In genomic region chrX:25156323-25156722, GRCh38 we compare ENCODE assay signal across 19 cellular contexts.
A peak's percentile ranks its signal among the peaks of the same experiment; 100 is the strongest.
DNase-seq lines count a peak whose midpoint lies in the region; ATAC-seq and TF ChIP-seq lines count a peak whose summit lies in the region.
"Had no signal": no experiment of that assay in that cellular context is flagged by ENCODE, and none has a peak within 500 bp of the region (broad histone marks: within the 10 kb centered on the region; RNA-seq: fewer than 3 reads in every experiment).

No MANE protein-coding gene starts in this region.

- H3K4me2 ChIP-seq in PC-3 (ENCODE audit: low read length) (no peak overlapping the region), hepatocyte (no peak overlapping the region)

- TF ChIP-seq CTCF in PC-3 (conservative IDR thresholded peaks at IDR 0.05; ENCODE audit: low read depth, low read length) = no peak
- TF ChIP-seq CTCF in hepatocyte (IDR thresholded peaks at IDR 0.05; ENCODE audit: poor library complexity) = no peak

- H3K79me2 ChIP-seq in PC-3 (ENCODE audit: low read length) (no peaks in the 10 kb centered on the region), hepatocyte (no peaks in the 10 kb centered on the region)

- POLR2A ChIA-PET in PC-3 (lab: Charles Lee; ENCODE audit: unreplicated experiment) = no interaction called here

- no peak overlapping the region for H2AFZ ChIP-seq in PC-3 (ENCODE audit: low read length)
- no peak overlapping the region for H2AFZ ChIP-seq in hepatocyte

- H3K36me3 ChIP-seq in PC-3 (ENCODE audit: low read depth, low read length) = no peaks in the 10 kb centered on the region
- H3K36me3 ChIP-seq in hepatocyte (replicated peaks; ENCODE audit: insufficient read depth, low read depth) = no peaks in the 10 kb centered on the region
- H3K36me3 ChIP-seq: adrenal gland, spleen had no signal

- no peaks in the 10 kb centered on the region for H3K4me1 ChIP-seq in PC-3 (ENCODE audit: insufficient read depth, low read length)
- H3K4me1 ChIP-seq in hepatocyte (ENCODE audit: insufficient read depth) = no peaks in the 10 kb centered on the region
- H3K4me1 ChIP-seq: adrenal gland, spleen had no signal

- CTCF ChIA-PET in PC-3 (lab: Charles Lee) = no interaction called here

- no peak overlapping the region for H3K9ac ChIP-seq in PC-3 (ENCODE audit: low read length)

- H3K27me3 ChIP-seq in PC-3 (ENCODE audit: low read length) (no peaks in the 10 kb centered on the region), hepatocyte (no peaks in the 10 kb centered on the region)
- H3K27me3 ChIP-seq: spleen had no signal

- intact Hi-C loops in PC-3 (cut with micrococcal nuclease) = no loop called here

- ATAC-seq in PC-3 = no peak
- no peak for ATAC-seq in HG03280 (IDR thresholded peaks at IDR 0.05; ENCODE audit: unreplicated experiment)
- ATAC-seq in HG02759 (IDR thresholded peaks at IDR 0.05; ENCODE audit: unreplicated experiment) = no peak
- ATAC-seq in HG03354 (IDR thresholded peaks at IDR 0.05; ENCODE audit: poor library complexity, severe bottlenecking, unreplicated experiment) = no peak
- ATAC-seq: left colon had no signal

- H3K4me3 ChIP-seq in PC-3 (ENCODE audit: low read length) = no peak overlapping the region
- no peak overlapping the region for H3K4me3 ChIP-seq in hepatocyte
- H3K4me3 ChIP-seq: adrenal gland, spleen had no signal

- no peaks in the 10 kb centered on the region for H4K20me1 ChIP-seq in PC-3 (ENCODE audit: low read length)
- H4K20me1 ChIP-seq in hepatocyte (ENCODE audit: insufficient read depth, poor library complexity, severe bottlenecking) = no peaks in the 10 kb centered on the region

- WGBS in hepatocyte (ENCODE audit: low lambda C conversion rate, missing lambda C conversion rate) = 29% methylated on average over 3 of the region's 3 CpGs

- H3K9me2 ChIP-seq in PC-3 (replicated peaks; ENCODE audit: low read length) = no peaks in the 10 kb centered on the region
- H3K9me2 ChIP-seq in hepatocyte (replicated peaks; ENCODE audit: insufficient read depth) = no peaks in the 10 kb centered on the region

- BruUV-seq in PC-3 (replicated peaks; lab: Mats Ljungman, UMichigan) = no TSS peak

- H3K27ac ChIP-seq in PC-3 (ENCODE audit: low read length) = no peak overlapping the region
- no peak overlapping the region for H3K27ac ChIP-seq in hepatocyte
- H3K27ac ChIP-seq: adrenal gland, spleen had no signal

- DNase-seq in Caki2 (ENCODE audit: low read depth) (peak; percentile 18), HT1080 (ENCODE audit: low read depth) (peak; percentile 37), PC-3 (peak; percentile 15), hepatocyte (ENCODE audit: low spot score) (peak; percentile 14), SW 1271 (lab: John Stamatoyannopoulos, UW) (no peak)
- DNase-seq: activated effector memory CD4-positive, alpha-beta T cell treated with Interleukin-2 at 50 U/mL for 16 hours; adrenal gland; AML-193; Calu3; cerebellar nuclear complex; left colon; midbrain; MM.1S; NCI-H2029 treated with DMSO at 0.1 percent for 48 hours; NCI-H526; spleen had no signal

- no peaks in the 10 kb centered on the region for H3F3A ChIP-seq in PC-3 (ENCODE audit: low read length, unreplicated experiment)

- in situ Hi-C loops in Caki2 (cut with HindIII; ENCODE audit: low pct_unique_long_range_greater_than_20kb, low sequenced_read_pairs) = no loop called here

- H3K9me3 ChIP-seq in PC-3 (ENCODE audit: low read length) (no peaks in the 10 kb centered on the region), hepatocyte (ENCODE audit: low read depth) (no peaks in the 10 kb centered on the region)
- H3K9me3 ChIP-seq: adrenal gland, spleen had no signal

Comparison
In these comparisons a context has a peak if more than half of its experiments do, and no peak if none do; other contexts are left out.
1. DNase-seq: peak in Caki2 (single experiment), HT1080 (single experiment), PC-3 (single experiment) and hepatocyte (single experiment); none in SW 1271 (0 of 2).